Comparison of ENCODE assay signal across 8 cellular contexts in genomic region chr13:26255717-26256277, GRCh38. TPM values are rescaled to one million over a fixed set of nuclear protein-coding genes. Genes with fewer than 3 reads are reported as not detected.
DNase-seq lines count a peak whose midpoint lies in the region; ATAC-seq, FAIRE-seq and TF ChIP-seq lines count a peak whose summit lies in the region.

No MANE protein-coding gene starts in this region.

- H3K4me2 ChIP-seq in DOHH2 (ENCODE audit: low read length): peak overlapping the region; percentile 73

- TF ChIP-seq CTCF in DOHH2 (IDR thresholded peaks at IDR 0.05; ENCODE audit: low read depth, low read length, poor library complexity, severe bottlenecking) (peak; percentile 67), right lobe of liver (IDR thresholded peaks at IDR 0.05) (peak in 3 of 4 donors; percentile 6 to 22 (median 22))

- H3K9me3 ChIP-seq in DOHH2 (ENCODE audit: control insufficient read depth, insufficient read depth, low read length) (no peaks in the 10 kb centered on the region), right lobe of liver (no peaks in the 10 kb centered on the region)

- 44% methylated on average over 10 of the region's 10 CpGs for WGBS in right lobe of liver (ENCODE audit: insufficient coverage, low coverage, low lambda C conversion rate, missing lambda C conversion rate)

- peaks cover 2% of the 10 kb centered on the region; the same call in 1 of the 2 replicates for H3F3A ChIP-seq in DOHH2 (ENCODE audit: control insufficient read depth, insufficient read depth)

- H3K27me3 ChIP-seq in DOHH2 (ENCODE audit: control insufficient read depth, low read length) (no peaks in the 10 kb centered on the region), right lobe of liver (no peaks in the 10 kb centered on the region)

- peak overlapping the region; percentile 95 for H3K4me3 Mint-ChIP-seq in activated naive CD8-positive, alpha-beta T cell

- intact Hi-C loops in right lobe of liver (cut with DNase I): no loop called here

- no peak for FAIRE-seq in frontal cortex (lab: Jason Lieb, UNC)

- H4K20me1 ChIP-seq in DOHH2 (ENCODE audit: control insufficient read depth, insufficient read depth, low read depth, low read length): peaks cover 14% of the 10 kb centered on the region

- H3K9me2 ChIP-seq in DOHH2 (replicated peaks; ENCODE audit: control insufficient read depth, low read length): no peaks in the 10 kb centered on the region

- H3K27me3 Mint-ChIP-seq in activated naive CD8-positive, alpha-beta T cell: no peaks in the 10 kb centered on the region

- peaks cover 66% of the 10 kb centered on the region for H3K79me2 ChIP-seq in DOHH2 (ENCODE audit: control insufficient read depth, low read length)

- peaks cover 51% of the 10 kb centered on the region for H3K4me1 Mint-ChIP-seq in activated naive CD8-positive, alpha-beta T cell (ENCODE audit: low read depth)

- H3K4me3 ChIP-seq in DOHH2 (ENCODE audit: low read length) (peak overlapping the region; percentile 80), right lobe of liver (peak overlapping the region in 2 of 3 donors; percentile 2 to 90)
- H3K4me3 ChIP-seq in Jurkat, Clone E6-1 (ENCODE audit: low read length): no peak overlapping the region

- H3K4me1 ChIP-seq in DOHH2 (ENCODE audit: control insufficient read depth, low read length) (peaks cover 31% of the 10 kb centered on the region), right lobe of liver (peaks cover 0 to 20% (median 6%) of the 10 kb centered on the region in 4 donors)

- ATAC-seq in right lobe of liver: no peak

- no peaks in the 10 kb centered on the region for H3K36me3 Mint-ChIP-seq in activated naive CD8-positive, alpha-beta T cell

- H3K9me3 Mint-ChIP-seq in activated naive CD8-positive, alpha-beta T cell (ENCODE audit: low read depth): no peaks in the 10 kb centered on the region

- no peak for TF ChIP-seq POLR2A in right lobe of liver (IDR thresholded peaks at IDR 0.05)

- no peak overlapping the region for H3K27ac Mint-ChIP-seq in activated naive CD8-positive, alpha-beta T cell

- DNase-seq in Jurkat, Clone E6-1 (ENCODE audit: low read depth, low spot score): peak; percentile 11
- DNase-seq in right lobe of liver (no peak), DMS153 (lab: John Stamatoyannopoulos, UW) (no peak), GOT3 (lab: John Stamatoyannopoulos, UW) (no peak), nucleus accumbens (lab: John Stamatoyannopoulos, UW) (no peak), frontal cortex (ENCODE audit: low spot score in 2 of 2) (no peak)

- H3K27ac ChIP-seq in DOHH2 (ENCODE audit: low read depth, low read length) (no peak overlapping the region), right lobe of liver (no peak overlapping the region)

- H3K36me3 ChIP-seq in DOHH2 (ENCODE audit: control insufficient read depth, low read length): no peaks in the 10 kb centered on the region
- H3K36me3 ChIP-seq in right lobe of liver: no peaks in the 10 kb centered on the region

RNA-seq across cellular contexts. Expression of gene CDK8, which starts 1.9 kb away (rescaled TPM):
- 21.9 TPM for polyA plus RNA-seq in Jurkat, Clone E6-1 (2012; ENCODE audit: insufficient read depth, insufficient read length)
- total RNA-seq in right lobe of liver (10 to 100 TPM in 1 of 6 experiments, 1 to 10 TPM in 5; 6.2 to 10.5 (median 7.7) TPM), frontal cortex (59.9 TPM)

RNA-seq across cellular contexts. Expression of gene RNF6, which starts 33.7 kb away (rescaled TPM):
- polyA plus RNA-seq in Jurkat, Clone E6-1 (2012; ENCODE audit: insufficient read depth, insufficient read length): 30.6 TPM
- total RNA-seq in right lobe of liver (10 to 100 TPM in 5 of 6 experiments, 1 to 10 TPM in 1; 8.2 to 17.3 (median 11.3) TPM), frontal cortex (22.8 TPM)
